ENCODE assay signal across 8 cellular contexts in the genomic region with DNA sequence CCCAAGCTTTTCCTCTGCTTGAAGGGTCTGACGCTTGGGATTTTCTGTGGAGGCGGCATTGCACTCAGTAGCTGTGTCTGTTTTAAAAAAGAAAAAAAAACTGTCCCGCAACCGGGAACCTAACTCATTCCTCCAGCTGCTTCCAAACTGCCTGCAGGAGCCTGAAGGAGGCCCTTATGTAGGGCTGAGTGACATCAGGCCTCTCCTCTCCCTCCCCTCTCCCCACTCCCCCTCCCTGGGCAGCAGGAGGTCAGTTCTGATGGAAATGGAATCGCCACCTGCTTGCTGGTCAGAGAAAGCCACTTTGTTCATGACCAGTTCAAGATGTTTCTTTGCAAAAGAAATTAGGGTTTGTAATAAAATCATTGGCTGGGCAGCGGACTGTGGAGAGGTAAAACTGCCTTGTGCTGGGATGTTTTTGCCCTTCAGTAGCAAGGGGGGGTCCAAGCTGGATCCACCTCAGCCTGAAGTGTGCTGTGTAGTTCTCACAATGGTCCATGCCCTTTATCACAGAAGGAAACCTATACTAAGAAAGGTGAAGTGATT. TPM values are rescaled to one million over a fixed set of nuclear protein-coding genes. Genes with fewer than 3 reads are reported as not detected.
DNase-seq lines count a peak whose midpoint lies in the region; ATAC-seq and TF ChIP-seq lines count a peak whose summit lies in the region.

A gene (minus strand): TSS at position 149 of the 546 bp plus-strand sequence. CDS start 90 bp downstream, at position 59.

- peak within 1 kb of the TSS; percentile 2 for H3K4me3 ChIP-seq in cardiac muscle cell
- H3K4me3 ChIP-seq in choroid plexus epithelial cell (ENCODE audit: low read depth, low read length) = peak within 1 kb of the TSS; percentile 57
- peak within 1 kb of the TSS; percentile 50 to 76 for H3K4me3 ChIP-seq in mucosa of rectum (ENCODE audit: low read length in 2 of 2)
- peak within 1 kb of the TSS; percentile 21 to 34 for H3K4me3 ChIP-seq in vagina

- no peaks in the 10 kb centered on the region for H3K9me3 ChIP-seq in cardiac muscle cell (ENCODE audit: low read depth)
- H3K9me3 ChIP-seq in mucosa of rectum (ENCODE audit: control insufficient read depth in 2 of 2, low read length in 2 of 2) = no peaks in the 10 kb centered on the region
- no peaks in the 10 kb centered on the region for H3K9me3 ChIP-seq in vagina

- no peaks in the 10 kb centered on the region for H3K27me3 ChIP-seq in cardiac muscle cell
- no peaks in the 10 kb centered on the region for H3K27me3 ChIP-seq in mucosa of rectum (ENCODE audit: control insufficient read depth in 2 of 2, insufficient read depth in 2 of 2, low read length in 2 of 2)
- no peaks in the 10 kb centered on the region for H3K27me3 ChIP-seq in vagina

- ATAC-seq in Right ventricle myocardium inferior (no peak), HG02981 (IDR thresholded peaks at IDR 0.05; ENCODE audit: unreplicated experiment) (no peak)

- H3K36me3 ChIP-seq in cardiac muscle cell (no peaks in the 10 kb centered on the region), mucosa of rectum (ENCODE audit: control insufficient read depth in 2 of 2, insufficient read depth in 2 of 2, low read length in 2 of 2) (no peaks in the 10 kb centered on the region), vagina (no peaks in the 10 kb centered on the region)

- DNase-seq in cardiac muscle cell (ENCODE audit: low read depth in 1 of 2, low spot score in 1 of 2) (peak in 1 of 2 donors; percentile 38), Right ventricle myocardium inferior (ENCODE audit: missing footprints) (no peak), choroid plexus epithelial cell (ENCODE audit: low read depth) (no peak), vagina (ENCODE audit: extremely low spot score in 2 of 2) (no peak), posterior vena cava (ENCODE audit: low spot score) (no peak), medulla oblongata (ENCODE audit: extremely low spot score) (no peak)

- H3K4me1 ChIP-seq in cardiac muscle cell (ENCODE audit: low read depth) (peaks cover 6% of the 10 kb centered on the region), mucosa of rectum (ENCODE audit: control insufficient read depth in 2 of 2, insufficient read depth in 2 of 2, low read length in 2 of 2) (peaks cover 2 to 4% of the 10 kb centered on the region in 2 donors), vagina (no peaks in the 10 kb centered on the region)

- no peak within 1 kb of the TSS for H3K27ac ChIP-seq in cardiac muscle cell
- no peak within 1 kb of the TSS for H3K27ac ChIP-seq in mucosa of rectum (ENCODE audit: low read depth in 2 of 2, low read length in 2 of 2)
- no peak within 1 kb of the TSS for H3K27ac ChIP-seq in vagina

- peak within 1 kb of the TSS in 1 of 2 donors; percentile 9 for H3K9ac ChIP-seq in mucosa of rectum (ENCODE audit: low read depth in 1 of 2, low read length in 2 of 2)

- TF ChIP-seq POLR2A in vagina (IDR thresholded peaks at IDR 0.05) = no peak

- intact Hi-C loops in Right ventricle myocardium inferior (cut with DNase I) = loop anchor here (5.0 to 10.0 kb wide), 2 partner anchors 102 to 384 kb away; no protein-coding TSS in a partner anchor
- intact Hi-C loops in vagina (cut with DNase I) = no loop called here
- intact Hi-C loops in posterior vena cava (cut with DNase I) = loop anchor here in 1 of 2 donors (10.0 kb wide), 1 partner anchor 104 kb away; no protein-coding TSS in a partner anchor

- TF ChIP-seq CTCF in cardiac muscle cell (IDR thresholded peaks at IDR 0.05; ENCODE audit: low read depth, low read length) = no peak
- TF ChIP-seq CTCF in choroid plexus epithelial cell (conservative IDR thresholded peaks at IDR 0.05; ENCODE audit: low read depth, low read length) = no peak
- no peak for TF ChIP-seq CTCF in vagina (IDR thresholded peaks at IDR 0.05)

RNA-seq across cellular contexts. Expression of the gene that starts here (rescaled TPM):
- total RNA-seq in cardiac muscle cell (0.11 and 0.18 TPM in 2 replicates), Right ventricle myocardium inferior (0.19 TPM), vagina (1.2 TPM), posterior vena cava (1 to 10 TPM; 1.3 to 1.9 TPM)
- polyA plus RNA-seq in cardiac muscle cell = not detected in 2 replicates

Comparison
In these comparisons a context has a peak if more than half of its experiments do, and no peak if none do; other contexts are left out.
1. H3K4me3 ChIP-seq: peak in every context shown above with its lines; median percentile 63 in mucosa of rectum; 57 in choroid plexus epithelial cell; 28 in vagina; 2 in cardiac muscle cell.